ENCODE assay signal across 17 cellular contexts in genomic region chr5:167952278-167952990, GRCh38.
A peak's percentile ranks its signal among the peaks of the same experiment; 100 is the strongest.
DNase-seq lines count a peak whose midpoint lies in the region; ATAC-seq and TF ChIP-seq lines count a peak whose summit lies in the region.
"Had no signal": no experiment of that assay in that cellular context is flagged by ENCODE, and none has a peak within 500 bp of the region (broad histone marks: within the 10 kb centered on the region; RNA-seq: fewer than 3 reads in every experiment).

No MANE protein-coding gene starts in this region.

- no peaks in the 10 kb centered on the region for H3F3A ChIP-seq in GM23338 (replicated peaks; ENCODE audit: low read depth)
- peaks cover 45% of the 10 kb centered on the region for H3F3A ChIP-seq in GM23248 (ENCODE audit: insufficient read depth)

- peak overlapping the region; percentile 34 for H2AK5ac ChIP-seq in trophoblast cell (ENCODE audit: low read length)

- in situ Hi-C loops in GM23248 (cut with MboI) = no loop called here

- H3K27me3 Mint-ChIP-seq in GM23338 (ENCODE audit: insufficient read depth, low read depth, poor library complexity) = no peaks in the 10 kb centered on the region
- H3K27me3 Mint-ChIP-seq in activated naive CD4-positive, alpha-beta T cell treated with anti-CD3 and anti-CD28 coated beads for 36 hours (ENCODE audit: low read depth) = peaks cover 2% of the 10 kb centered on the region
- H3K27me3 Mint-ChIP-seq: activated naive CD8-positive, alpha-beta T cell treated with anti-CD3 and anti-CD28 coated beads, Interleukin-2, amount 50 U/mL, for 24 hours had no signal

- no peaks in the 10 kb centered on the region for H3K36me3 ChIP-seq in GM23338 (ENCODE audit: insufficient read depth)
- H3K36me3 ChIP-seq in trophoblast cell (ENCODE audit: control insufficient read depth in 1 of 2, insufficient read depth in 2 of 2, low read length in 2 of 2) = no peaks in the 10 kb centered on the region
- peaks cover 16% of the 10 kb centered on the region; the same call in 1 of the 2 replicates for H3K36me3 ChIP-seq in GM23248 (ENCODE audit: low read depth)

- H4K8ac ChIP-seq in trophoblast cell (ENCODE audit: low read depth, low read length) = peak overlapping the region; percentile 25

- no CpG with 5 or more reads among the region's 19 CpGs for WGBS in trophoblast cell (ENCODE audit: extremely low coverage, insufficient coverage, insufficient read length)
- 85 to 87% methylated on average over 19 of the region's 19 CpGs for WGBS in GM23248 (ENCODE audit: low coverage in 1 of 2, low lambda C conversion rate in 2 of 2, missing lambda C conversion rate in 2 of 2), 2 experiments

- H3K4me1 Mint-ChIP-seq in GM23338 = peaks cover 32% of the 10 kb centered on the region
- H3K4me1 Mint-ChIP-seq in activated naive CD4-positive, alpha-beta T cell treated with anti-CD3 and anti-CD28 coated beads for 36 hours (ENCODE audit: low read depth) = peaks cover 4% of the 10 kb centered on the region
- H3K4me1 Mint-ChIP-seq: activated naive CD8-positive, alpha-beta T cell treated with anti-CD3 and anti-CD28 coated beads, Interleukin-2, amount 50 U/mL, for 24 hours; stimulated activated naive CD8-positive, alpha-beta T cell treated with anti-CD3 and anti-CD28 coated beads, Interleukin-15, amount 100 ng/mL, for 72 hours had no signal

- H3K23ac ChIP-seq in trophoblast cell (ENCODE audit: low read length) = no peak overlapping the region

- no peak overlapping the region for H3K27ac ChIP-seq in GM23338 (ENCODE audit: low read depth)
- peak overlapping the region; percentile 92 for H3K27ac ChIP-seq in trophoblast cell (ENCODE audit: low read depth, low read length)
- H3K27ac ChIP-seq in GM23248 = no peak overlapping the region

- H2BK120ac ChIP-seq in trophoblast cell (ENCODE audit: insufficient read depth, low read length, poor library complexity) = peak overlapping the region; percentile 83

- H3K4me3 ChIP-seq in GM23338 (no peak overlapping the region), trophoblast cell (ENCODE audit: low read depth, low read length) (no peak overlapping the region), GM23248 (no peak overlapping the region)

- no peaks in the 10 kb centered on the region for H3K9me3 ChIP-seq in trophoblast cell (ENCODE audit: insufficient read depth, low read depth, low read length)
- no peaks in the 10 kb centered on the region for H3K9me3 ChIP-seq in GM23248 (ENCODE audit: low read depth)

- H3K4me2 ChIP-seq in GM23338 = no peak overlapping the region
- peak overlapping the region; percentile 50 for H3K4me2 ChIP-seq in trophoblast cell (ENCODE audit: low read length)
- H3K4me2 ChIP-seq in GM23248 (ENCODE audit: unreplicated experiment) = no peak overlapping the region

- peak overlapping the region; percentile 9 for H3K4ac ChIP-seq in trophoblast cell (ENCODE audit: low read depth, low read length)

- H2BK12ac ChIP-seq in trophoblast cell (ENCODE audit: low read length) = peak overlapping the region; percentile 72

- ATAC-seq in GM23338 = peak; percentile 74
- no peak for ATAC-seq in GM21576 (IDR thresholded peaks at IDR 0.05; ENCODE audit: unreplicated experiment)
- ATAC-seq: activated CD4-positive, CD25-positive, alpha-beta regulatory T cell treated with anti-CD3 and anti-CD28 coated beads, Interleukin-2, amount 50 U/mL, for 24 hours; activated naive CD8-positive, alpha-beta T cell treated with anti-CD3 and anti-CD28 coated beads, Interleukin-2, amount 50 U/mL, for 24 hours; stimulated activated naive CD8-positive, alpha-beta T cell treated with anti-CD3 and anti-CD28 coated beads, Interleukin-15, amount 100 ng/mL, for 72 hours had no signal

- H4K20me1 ChIP-seq in GM23338 (replicated peaks; ENCODE audit: insufficient read depth) (no peaks in the 10 kb centered on the region), GM23248 (ENCODE audit: insufficient read depth) (no peaks in the 10 kb centered on the region)

- H3K27me3 ChIP-seq in GM23338 (ENCODE audit: insufficient read depth) (no peaks in the 10 kb centered on the region), trophoblast cell (ENCODE audit: insufficient read depth, low read length) (no peaks in the 10 kb centered on the region), GM23248 (replicated peaks; ENCODE audit: insufficient read depth) (no peaks in the 10 kb centered on the region)

- no peaks in the 10 kb centered on the region for H3K79me2 ChIP-seq in GM23338 (replicated peaks; ENCODE audit: insufficient read depth)
- no peaks in the 10 kb centered on the region for H3K79me2 ChIP-seq in trophoblast cell (ENCODE audit: control insufficient read depth, insufficient read depth, low read length, poor library complexity)
- peaks cover 32% of the 10 kb centered on the region for H3K79me2 ChIP-seq in GM23248 (ENCODE audit: insufficient read depth)

- H2BK5ac ChIP-seq in trophoblast cell (ENCODE audit: low read depth, low read length, poor library complexity) = peak overlapping the region; percentile 63

- peaks cover 13% of the 10 kb centered on the region for H3K79me1 ChIP-seq in trophoblast cell (ENCODE audit: low read length)

- H3K9ac ChIP-seq in trophoblast cell (ENCODE audit: low read length) (peak overlapping the region; percentile 68), GM23248 (no peak overlapping the region)

- no peaks in the 10 kb centered on the region; the same call in 2 of the 3 replicates for H3K9me3 Mint-ChIP-seq in GM23338
- H3K9me3 Mint-ChIP-seq in activated naive CD4-positive, alpha-beta T cell treated with anti-CD3 and anti-CD28 coated beads for 36 hours = peaks cover 8% of the 10 kb centered on the region

- peaks cover 4% of the 10 kb centered on the region; the same call in 1 of the 3 replicates for H3K36me3 Mint-ChIP-seq in GM23338 (ENCODE audit: low read depth)
- H3K36me3 Mint-ChIP-seq in activated naive CD4-positive, alpha-beta T cell treated with anti-CD3 and anti-CD28 coated beads for 36 hours (ENCODE audit: low read depth) = no peaks in the 10 kb centered on the region

- no peak for TF ChIP-seq CTCF in GM23338 (conservative IDR thresholded peaks at IDR 0.05; ENCODE audit: low read depth in 2 of 2)

- DNase-seq in GM23338 (ENCODE audit: low spot score) (no peak), SW480 (ENCODE audit: low spot score) (peak; percentile 44), iPS-NIHi11 (ENCODE audit: low spot score) (peak; percentile 31), trophoblast cell (peak in 1 of 2 donors; percentile 14), DMS153 treated with DMSO at 0.1 percent for 48 hours (lab: John Stamatoyannopoulos, UW; ENCODE audit: unreplicated experiment) (no peak), GM23248 (no peak)
- DNase-seq in activated naive CD4-positive, alpha-beta T cell treated with anti-CD3 and anti-CD28 coated beads for 36 hours = no peak
- DNase-seq: activated CD8-positive, alpha-beta memory T cell treated with anti-CD3 and anti-CD28 coated beads for 24 hours; activated naive CD8-positive, alpha-beta T cell treated with anti-CD3 and anti-CD28 coated beads, Interleukin-2, amount 50 U/mL, for 24 hours; caudate nucleus; effector memory CD4-positive, alpha-beta T cell; kidney; NCI-H187; stimulated activated CD4-positive, alpha-beta T cell treated with anti-CD3 and anti-CD28 coated beads, Interleukin-2, amount 100 ng/mL, for 24 hours; stimulated activated naive CD8-positive, alpha-beta T cell treated with anti-CD3 and anti-CD28 coated beads, Interleukin-15, amount 100 ng/mL, for 72 hours had no signal

- intact Hi-C loops in activated naive CD4-positive, alpha-beta T cell treated with anti-CD3 and anti-CD28 coated beads for 36 hours (cut with micrococcal nuclease) = no loop called here

- H3K4me1 ChIP-seq in GM23338 (ENCODE audit: insufficient read depth) = peaks cover 27% of the 10 kb centered on the region
- H3K4me1 ChIP-seq in trophoblast cell (ENCODE audit: control insufficient read depth in 1 of 2, insufficient read depth in 2 of 2, low read length in 2 of 2) = peaks cover 17 to 30% of the 10 kb centered on the region in 2 experiments
- H3K4me1 ChIP-seq in GM23248 (ENCODE audit: insufficient read depth) = peaks cover 42% of the 10 kb centered on the region

- H3K4me3 Mint-ChIP-seq in GM23338 = no peak overlapping the region
- H3K4me3 Mint-ChIP-seq in activated naive CD4-positive, alpha-beta T cell treated with anti-CD3 and anti-CD28 coated beads for 36 hours = no peak overlapping the region
- H3K4me3 Mint-ChIP-seq: activated naive CD8-positive, alpha-beta T cell treated with anti-CD3 and anti-CD28 coated beads, Interleukin-2, amount 50 U/mL, for 24 hours; stimulated activated naive CD8-positive, alpha-beta T cell treated with anti-CD3 and anti-CD28 coated beads, Interleukin-15, amount 100 ng/mL, for 72 hours had no signal

- CTCF ChIA-PET in activated naive CD4-positive, alpha-beta T cell treated with anti-CD3 and anti-CD28 coated beads for 36 hours (lab: Charles Lee) = no interaction called here

- H2AFZ ChIP-seq in GM23338 = no peak overlapping the region
- peak overlapping the region; percentile 53 for H2AFZ ChIP-seq in trophoblast cell (ENCODE audit: insufficient read depth, low read length, poor library complexity)
- H2AFZ ChIP-seq in GM23248 = no peak overlapping the region

- H4K91ac ChIP-seq in trophoblast cell (ENCODE audit: low read depth, low read length) = peak overlapping the region; percentile 78

- H3K9me2 ChIP-seq in GM23338 (ENCODE audit: insufficient read depth) (no peaks in the 10 kb centered on the region), GM23248 (ENCODE audit: insufficient read depth) (no peaks in the 10 kb centered on the region)

- peak overlapping the region; percentile 76 for H3K14ac ChIP-seq in trophoblast cell (ENCODE audit: low read length)

- peak overlapping the region; percentile 17 for H4K12ac ChIP-seq in trophoblast cell (ENCODE audit: low read depth, low read length)

- H3K27ac Mint-ChIP-seq in GM23338 = peak overlapping the region; percentile 38
- H3K27ac Mint-ChIP-seq in activated naive CD4-positive, alpha-beta T cell treated with anti-CD3 and anti-CD28 coated beads for 36 hours = no peak overlapping the region
- H3K27ac Mint-ChIP-seq: activated naive CD8-positive, alpha-beta T cell treated with anti-CD3 and anti-CD28 coated beads, Interleukin-2, amount 50 U/mL, for 24 hours had no signal

- peak overlapping the region; percentile 53 for H3K18ac ChIP-seq in trophoblast cell (ENCODE audit: low read length)

Comparison
In these comparisons a context has a peak if more than half of its experiments do, and no peak if none do; other contexts are left out.
1. DNase-seq: peak in SW480 (single experiment) and iPS-NIHi11 (single experiment); none in GM23338 (single experiment), DMS153 treated with DMSO at 0.1 percent for 48 hours (single experiment), GM23248 (single experiment) and activated naive CD4-positive, alpha-beta T cell treated with anti-CD3 and anti-CD28 coated beads for 36 hours (single experiment).